In the genomic region with DNA sequence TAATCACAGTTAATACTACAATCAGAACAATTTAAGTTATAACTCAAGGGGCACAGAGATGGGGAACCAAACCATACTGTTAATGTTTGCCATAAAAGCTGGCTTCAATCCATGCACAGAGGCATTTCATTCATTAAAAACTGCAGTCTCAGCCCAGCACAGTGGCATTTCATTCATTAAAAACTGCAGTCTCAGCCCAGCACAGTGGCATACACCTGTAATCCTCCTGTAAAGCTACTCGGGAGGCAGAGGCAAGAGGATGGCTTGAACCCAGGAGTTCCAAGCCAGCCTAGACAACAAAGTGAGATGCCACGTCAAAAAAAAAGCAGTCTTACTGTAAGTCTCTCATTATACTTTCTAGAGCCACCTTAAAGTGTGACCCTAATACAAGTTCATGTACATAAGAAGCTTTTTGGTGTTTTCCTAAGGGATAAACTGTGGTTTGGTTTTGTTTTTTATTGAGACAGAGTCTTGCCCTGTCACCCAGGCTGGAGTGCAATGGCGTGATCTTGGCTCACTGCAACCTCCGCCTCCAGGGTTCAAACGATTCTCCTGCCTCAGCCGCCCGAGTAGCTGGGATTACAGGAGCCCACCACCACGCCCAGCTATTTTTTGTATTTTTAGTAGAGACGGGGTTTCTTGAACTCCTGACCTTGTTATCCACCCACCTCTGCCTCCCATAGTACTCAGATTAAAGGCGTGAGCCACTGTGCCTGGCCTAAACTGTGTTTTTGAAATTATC, we compare ENCODE assay signal across 1 cellular context.
TF ChIP-seq lines count a peak whose summit lies in the region.

No MANE protein-coding gene starts in this region.

TF ChIP-seq in K562, 482 proteins besides CTCF, POLR2A, EP300 and RAD21:
- TF ChIP-seq, protein P1, sequence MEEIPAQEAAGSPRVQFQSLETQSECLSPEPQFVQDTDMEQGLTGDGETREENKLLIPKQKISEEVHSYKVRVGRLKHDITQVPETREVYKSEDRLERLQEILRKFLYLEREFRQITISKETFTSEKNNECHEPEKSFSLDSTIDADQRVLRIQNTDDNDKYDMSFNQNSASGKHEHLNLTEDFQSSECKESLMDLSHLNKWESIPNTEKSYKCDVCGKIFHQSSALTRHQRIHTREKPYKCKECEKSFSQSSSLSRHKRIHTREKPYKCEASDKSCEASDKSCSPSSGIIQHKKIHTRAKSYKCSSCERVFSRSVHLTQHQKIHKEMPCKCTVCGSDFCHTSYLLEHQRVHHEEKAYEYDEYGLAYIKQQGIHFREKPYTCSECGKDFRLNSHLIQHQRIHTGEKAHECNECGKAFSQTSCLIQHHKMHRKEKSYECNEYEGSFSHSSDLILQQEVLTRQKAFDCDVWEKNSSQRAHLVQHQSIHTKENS (CRISPR knock-in tag; IDR thresholded peaks at IDR 0.05) = no peak
- TF ChIP-seq, protein P2, sequence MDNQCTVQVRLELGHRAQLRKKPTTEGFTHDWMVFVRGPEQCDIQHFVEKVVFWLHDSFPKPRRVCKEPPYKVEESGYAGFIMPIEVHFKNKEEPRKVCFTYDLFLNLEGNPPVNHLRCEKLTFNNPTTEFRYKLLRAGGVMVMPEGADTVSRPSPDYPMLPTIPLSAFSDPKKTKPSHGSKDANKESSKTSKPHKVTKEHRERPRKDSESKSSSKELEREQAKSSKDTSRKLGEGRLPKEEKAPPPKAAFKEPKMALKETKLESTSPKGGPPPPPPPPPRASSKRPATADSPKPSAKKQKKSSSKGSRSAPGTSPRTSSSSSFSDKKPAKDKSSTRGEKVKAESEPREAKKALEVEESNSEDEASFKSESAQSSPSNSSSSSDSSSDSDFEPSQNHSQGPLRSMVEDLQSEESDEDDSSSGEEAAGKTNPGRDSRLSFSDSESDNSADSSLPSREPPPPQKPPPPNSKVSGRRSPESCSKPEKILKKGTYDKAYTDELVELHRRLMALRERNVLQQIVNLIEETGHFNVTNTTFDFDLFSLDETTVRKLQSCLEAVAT (IDR thresholded peaks at IDR 0.05) = peak in 1 of 2 experiments; percentile 20; a peak in 1 of 4 replicates
- TF ChIP-seq, protein P3, sequence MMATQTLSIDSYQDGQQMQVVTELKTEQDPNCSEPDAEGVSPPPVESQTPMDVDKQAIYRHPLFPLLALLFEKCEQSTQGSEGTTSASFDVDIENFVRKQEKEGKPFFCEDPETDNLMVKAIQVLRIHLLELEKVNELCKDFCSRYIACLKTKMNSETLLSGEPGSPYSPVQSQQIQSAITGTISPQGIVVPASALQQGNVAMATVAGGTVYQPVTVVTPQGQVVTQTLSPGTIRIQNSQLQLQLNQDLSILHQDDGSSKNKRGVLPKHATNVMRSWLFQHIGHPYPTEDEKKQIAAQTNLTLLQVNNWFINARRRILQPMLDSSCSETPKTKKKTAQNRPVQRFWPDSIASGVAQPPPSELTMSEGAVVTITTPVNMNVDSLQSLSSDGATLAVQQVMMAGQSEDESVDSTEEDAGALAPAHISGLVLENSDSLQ (IDR thresholded peaks at IDR 0.05) = 0 out of 2 replicates have a peak, but pooled peaks have one; percentile 5
- TF ChIP-seq SMARCE1 (IDR thresholded peaks at IDR 0.05) = 0 out of 2 replicates have a peak, but pooled peaks have one; percentile 13
- peak; percentile 22; the same call in 1 of the 2 replicates for TF ChIP-seq EGR1 (conservative IDR thresholded peaks at IDR 0.05)
- TF ChIP-seq BRF1 (IDR thresholded peaks at IDR 0.05; ENCODE audit: borderline replicate concordance, extremely low read depth, insufficient read length) = no peak
TF ChIP-seq in K562: peak in this region for 4.
